ENCODE assay signal across 8 cellular contexts in the genomic region with DNA sequence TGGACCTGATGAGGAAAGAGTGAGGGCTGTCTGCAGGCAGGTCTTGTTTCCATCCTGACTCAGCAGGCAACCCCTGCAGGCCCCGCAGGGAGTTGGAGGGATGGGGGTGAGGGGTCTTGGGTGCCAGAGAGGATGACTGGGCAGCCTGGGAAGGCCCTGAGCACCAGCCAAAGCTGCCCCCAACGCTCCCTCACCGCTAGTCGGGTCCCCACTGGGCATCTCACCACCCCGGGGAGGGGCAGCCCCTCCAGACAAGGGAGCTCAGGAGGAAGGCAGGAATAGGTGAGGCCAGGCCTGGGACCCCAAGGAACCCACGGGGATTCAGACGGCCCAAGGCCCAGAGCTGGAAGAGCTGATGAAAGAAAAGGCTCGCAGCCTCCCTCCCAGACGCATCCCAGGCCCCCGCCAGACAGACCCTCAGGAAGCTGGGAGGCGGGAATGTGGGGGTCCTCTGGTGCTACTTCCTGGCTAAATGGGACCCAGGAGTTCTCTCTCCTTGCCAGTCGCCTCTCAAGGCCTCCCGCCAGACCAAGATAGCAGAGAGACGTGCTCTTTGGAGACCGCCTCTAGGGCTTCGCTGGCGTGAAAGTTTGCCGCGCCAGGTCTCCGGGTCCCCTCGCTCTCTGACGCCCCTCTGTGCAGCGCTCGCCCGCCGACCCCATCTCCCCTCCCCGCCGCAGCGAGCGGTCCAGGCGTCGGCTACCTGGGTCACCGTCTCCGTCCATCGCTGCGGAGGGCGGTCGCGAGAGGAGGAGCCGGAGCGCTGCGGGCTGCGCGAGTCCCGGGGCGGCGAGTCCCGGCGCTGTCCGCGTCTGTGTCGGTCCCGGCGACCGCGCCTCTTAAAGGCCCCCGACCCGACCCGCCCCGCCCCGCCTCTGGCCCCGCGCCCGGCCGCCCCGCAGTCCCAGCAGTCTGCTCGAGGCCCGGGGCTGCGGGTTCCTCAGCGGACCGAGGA. TPM values are rescaled to one million over a fixed set of nuclear protein-coding genes. Genes with fewer than 3 reads are reported as not detected.
A peak's percentile ranks its signal among the peaks of the same experiment; 100 is the strongest.
DNase-seq lines count a peak whose midpoint lies in the region; ATAC-seq and TF ChIP-seq lines count a peak whose summit lies in the region.

A gene with protein sequence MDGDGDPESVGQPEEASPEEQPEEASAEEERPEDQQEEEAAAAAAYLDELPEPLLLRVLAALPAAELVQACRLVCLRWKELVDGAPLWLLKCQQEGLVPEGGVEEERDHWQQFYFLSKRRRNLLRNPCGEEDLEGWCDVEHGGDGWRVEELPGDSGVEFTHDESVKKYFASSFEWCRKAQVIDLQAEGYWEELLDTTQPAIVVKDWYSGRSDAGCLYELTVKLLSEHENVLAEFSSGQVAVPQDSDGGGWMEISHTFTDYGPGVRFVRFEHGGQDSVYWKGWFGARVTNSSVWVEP (minus strand): TSS at position 814 of the 955 bp plus-strand sequence. CDS start 89 bp downstream, at position 725.

- peaks cover 46% of the 10 kb centered on the region for H3K4me1 Mint-ChIP-seq in CD4-positive, alpha-beta T cell (ENCODE audit: low read depth)

- peak within 1 kb of the TSS; percentile 83 for H3K4me3 Mint-ChIP-seq in CD4-positive, alpha-beta T cell

- no peaks in the 10 kb centered on the region for H3K27me3 ChIP-seq in CD4-positive, alpha-beta T cell (ENCODE audit: control insufficient read depth, insufficient read depth, low read length)
- H3K27me3 ChIP-seq in H7 (ENCODE audit: control insufficient read depth, insufficient read depth, low read length): peaks cover 44% of the 10 kb centered on the region

- peak; percentile 10 for ATAC-seq in CD4-positive, alpha-beta T cell (ENCODE audit: poor library complexity)
- ATAC-seq in omental fat pad (ENCODE audit: low FRiP score) (peak; percentile 29), GM19455 (IDR thresholded peaks at IDR 0.05; ENCODE audit: unreplicated experiment) (no peak), GM21717 (IDR thresholded peaks at IDR 0.05; ENCODE audit: unreplicated experiment) (no peak)

- no peaks in the 10 kb centered on the region for H3K9me3 Mint-ChIP-seq in CD4-positive, alpha-beta T cell

- POLR2A ChIA-PET in CD4-positive, alpha-beta T cell (lab: Charles Lee): interaction anchor here (0.8 to 4.6 kb wide), 9 partner anchors 10 to 641 kb away, joined by 3 to 47 read pairs (median 3); a partner anchor contains a TSS

- peaks cover 9% of the 10 kb centered on the region for H3K36me3 ChIP-seq in H7 (replicated peaks; ENCODE audit: control insufficient read depth, insufficient read depth, low read length)

- TF ChIP-seq CTCF in CD4-positive, alpha-beta T cell (IDR thresholded peaks at IDR 0.05): no peak
- TF ChIP-seq CTCF in foreskin fibroblast (IDR thresholded peaks at IDR 0.05; ENCODE audit: low read depth, low read length): no peak
- TF ChIP-seq CTCF in omental fat pad (IDR thresholded peaks at IDR 0.05): no peak

- H3K9me3 ChIP-seq in CD4-positive, alpha-beta T cell (ENCODE audit: control insufficient read depth, low read length): no peaks in the 10 kb centered on the region

- intact Hi-C loops in CD4-positive, alpha-beta T cell (cut with DNase I, micrococcal nuclease): loop anchor here in 1 of 2 experiments (1.0 to 5.0 kb wide), 4 partner anchors 27 to 381 kb away; a partner anchor contains a TSS

- peaks cover 20% of the 10 kb centered on the region for H3K36me3 Mint-ChIP-seq in CD4-positive, alpha-beta T cell (ENCODE audit: low read depth)

- no peak within 1 kb of the TSS for H3K27ac ChIP-seq in CD4-positive, alpha-beta T cell (ENCODE audit: low read depth, low read length)

- H3K4me3 ChIP-seq in H7 (ENCODE audit: insufficient read depth, low read depth, low read length) (peak within 1 kb of the TSS; percentile 81), foreskin fibroblast (ENCODE audit: low read depth in 1 of 2, low read length in 2 of 2) (peak within 1 kb of the TSS; percentile 60 to 68)

- no peak for DNase-seq in CD4-positive, alpha-beta T cell
- DNase-seq in H7: peak; percentile 94
- DNase-seq in activated CD4-positive, CD25-positive, alpha-beta regulatory T cell treated with anti-CD3 and anti-CD28 coated beads, Interleukin-2, amount 50 U/mL, for 72 hours: peak; percentile 43
- peak; percentile 23 to 64 for DNase-seq in foreskin fibroblast
- no peak for DNase-seq in omental fat pad (ENCODE audit: low spot score)
- DNase-seq in effector CD4-positive, alpha-beta T cell: no peak

- no peaks in the 10 kb centered on the region for H3K27me3 Mint-ChIP-seq in CD4-positive, alpha-beta T cell

- peak within 1 kb of the TSS; percentile 51 for H3K27ac Mint-ChIP-seq in CD4-positive, alpha-beta T cell

- CTCF ChIA-PET in CD4-positive, alpha-beta T cell (lab: Charles Lee): interaction anchor here (0.5 to 2.7 kb wide), 4 partner anchors 10 to 616 kb away, joined by 3 to 14 read pairs (median 4); a partner anchor contains a TSS

RNA-seq across cellular contexts. Expression of the gene that starts here (rescaled TPM):
- total RNA-seq in CD4-positive, alpha-beta T cell: 1 to 10 TPM; 3.2 to 3.7 TPM
- 46.0 and 46.7 TPM in 2 replicates for total RNA-seq in H7 (2014; rRNA removed; shearing (Covaris generic))
- total RNA-seq in omental fat pad: 10 to 100 TPM in 1 of 4 donors, 1 to 10 TPM in 3; 1.1 to 24.3 (median 8.3) TPM

Comparison
In these comparisons a context has a peak if more than half of its experiments do, and no peak if none do; other contexts are left out.
1. ATAC-seq: peak in CD4-positive, alpha-beta T cell (single experiment) and omental fat pad (single experiment); none in GM19455 (single experiment) and GM21717 (single experiment).
2. DNase-seq: peak in H7 (single experiment), activated CD4-positive, CD25-positive, alpha-beta regulatory T cell treated with anti-CD3 and anti-CD28 coated beads, Interleukin-2, amount 50 U/mL, for 72 hours (single experiment) and foreskin fibroblast (2 of 2); none in CD4-positive, alpha-beta T cell (0 of 10), omental fat pad (single experiment) and effector CD4-positive, alpha-beta T cell (single experiment).